Comparison of ENCODE assay signal across 11 cellular contexts in genomic region chr2:88614497-88615157, GRCh38. TPM values are rescaled to one million over a fixed set of nuclear protein-coding genes. Genes with fewer than 3 reads are reported as not detected.
DNase-seq lines count a peak whose midpoint lies in the region; ATAC-seq and TF ChIP-seq lines count a peak whose summit lies in the region.
"Had no signal": no experiment of that assay in that cellular context is flagged by ENCODE, and none has a peak within 500 bp of the region (broad histone marks: within the 10 kb centered on the region; RNA-seq: fewer than 3 reads in every experiment).

No MANE protein-coding gene starts in this region.

- peaks cover 17 to 76% (median 33%) of the 10 kb centered on the region in 11 experiments; a peak in 20 of 22 replicates for H3K36me3 ChIP-seq in BLaER1 treated with 17β-estradiol and CSF1 and Interleukin-3, amounts not matched to agents 10 nM and 100 nM
- H3K36me3 ChIP-seq in neural progenitor cell: no peaks in the 10 kb centered on the region
- no peaks in the 10 kb centered on the region for H3K36me3 ChIP-seq in mucosa of descending colon (ENCODE audit: low read depth)
- H3K36me3 ChIP-seq: ovary had no signal

- no peaks in the 10 kb centered on the region for H3F3A ChIP-seq in neural progenitor cell (ENCODE audit: low read depth)

- H3K9ac ChIP-seq in BLaER1 treated with 17β-estradiol and CSF1 and Interleukin-3, amounts not matched to agents 10 nM and 100 nM: no peak overlapping the region
- no peak overlapping the region for H3K9ac ChIP-seq in neural progenitor cell

- ATAC-seq in GM19043 (IDR thresholded peaks at IDR 0.05; ENCODE audit: low read depth, unreplicated experiment): peak; percentile 83
- peak; percentile 59 for ATAC-seq in HG02840 (IDR thresholded peaks at IDR 0.05; ENCODE audit: low FRiP score, unreplicated experiment)
- ATAC-seq in HG03571 (IDR thresholded peaks at IDR 0.05; ENCODE audit: unreplicated experiment): peak; percentile 76
- no peak for ATAC-seq in mucosa of descending colon
- ATAC-seq: activated CD4-positive, CD25-positive, alpha-beta regulatory T cell treated with anti-CD3 and anti-CD28 coated beads, Interleukin-2, amount 50 U/mL, for 24 hours had no signal

- H3K27me3 Mint-ChIP-seq in neural progenitor cell (ENCODE audit: insufficient read depth, low read depth): peaks cover 2% of the 10 kb centered on the region

- TF ChIP-seq CTCF in neural progenitor cell (IDR thresholded peaks at IDR 0.05): no peak
- TF ChIP-seq CTCF in mucosa of descending colon (IDR thresholded peaks at IDR 0.05): no peak

- no peak overlapping the region for H3K4me3 Mint-ChIP-seq in neural progenitor cell

- intact Hi-C loops in mucosa of descending colon (cut with DNase I, micrococcal nuclease): no loop called here

- H3K79me2 ChIP-seq in neural progenitor cell (ENCODE audit: low read depth): peaks cover 29% of the 10 kb centered on the region

- DNase-seq in neural progenitor cell (ENCODE audit: low spot score) (no peak), NCI-H1436 (lab: John Stamatoyannopoulos, UW) (no peak), mucosa of descending colon (no peak)
- DNase-seq in activated naive CD4-positive, alpha-beta T cell (lab: John Stamatoyannopoulos, UW): no peak
- DNase-seq: KBM-7, ovary had no signal

- peaks cover 10 to 84% (median 30%) of the 10 kb centered on the region in 10 experiments; a peak in 18 of 20 replicates for H3K4me1 ChIP-seq in BLaER1 treated with 17β-estradiol and CSF1 and Interleukin-3, amounts not matched to agents 10 nM and 100 nM
- H3K4me1 ChIP-seq in neural progenitor cell (peaks cover 7% of the 10 kb centered on the region), mucosa of descending colon (ENCODE audit: low read depth) (no peaks in the 10 kb centered on the region)

- no peak overlapping the region for H3K27ac Mint-ChIP-seq in neural progenitor cell

- peaks cover 0 to 28% (median 7%) of the 10 kb centered on the region in 11 experiments; a peak in 11 of 22 replicates for H4K20me1 ChIP-seq in BLaER1 treated with 17β-estradiol and CSF1 and Interleukin-3, amounts not matched to agents 10 nM and 100 nM
- H4K20me1 ChIP-seq in neural progenitor cell (ENCODE audit: low read depth): peaks cover 3% of the 10 kb centered on the region

- no peak overlapping the region for H3K4me3 ChIP-seq in BLaER1 treated with 17β-estradiol and CSF1 and Interleukin-3, amounts not matched to agents 10 nM and 100 nM
- H3K4me3 ChIP-seq in neural progenitor cell (no peak overlapping the region), mucosa of descending colon (no peak overlapping the region)
- H3K4me3 ChIP-seq: ovary had no signal

- peak overlapping the region in 2 of 11 experiments; percentile 3 to 39; a peak in 3 of 22 replicates for H3K27ac ChIP-seq in BLaER1 treated with 17β-estradiol and CSF1 and Interleukin-3, amounts not matched to agents 10 nM and 100 nM
- H3K27ac ChIP-seq in neural progenitor cell: no peak overlapping the region
- H3K27ac ChIP-seq: ovary had no signal

- H3K9me3 ChIP-seq in BLaER1 treated with 17β-estradiol and CSF1 and Interleukin-3, amounts not matched to agents 10 nM and 100 nM (replicated peaks in 1 of 11): peaks cover 0 to 7% (median 0%) of the 10 kb centered on the region in 11 experiments; a peak in 4 of 22 replicates
- H3K9me3 ChIP-seq in neural progenitor cell (ENCODE audit: low read depth) (no peaks in the 10 kb centered on the region), mucosa of descending colon (no peaks in the 10 kb centered on the region)
- H3K9me3 ChIP-seq: ovary had no signal

- no peaks in the 10 kb centered on the region for H3K4me1 Mint-ChIP-seq in neural progenitor cell

- no peaks in the 10 kb centered on the region for H3K27me3 ChIP-seq in BLaER1 treated with 17β-estradiol and CSF1 and Interleukin-3, amounts not matched to agents 10 nM and 100 nM
- H3K27me3 ChIP-seq in neural progenitor cell: no peaks in the 10 kb centered on the region
- H3K27me3 ChIP-seq: ovary had no signal

- H3K36me3 Mint-ChIP-seq in neural progenitor cell: no peaks in the 10 kb centered on the region

- peak overlapping the region; percentile 38 to 71 (median 54) for H3K4me2 ChIP-seq in BLaER1 treated with 17β-estradiol and CSF1 and Interleukin-3, amounts not matched to agents 10 nM and 100 nM
- no peak overlapping the region for H3K4me2 ChIP-seq in neural progenitor cell

- H3K9me3 Mint-ChIP-seq in neural progenitor cell: no peaks in the 10 kb centered on the region

- H2AFZ ChIP-seq in neural progenitor cell (replicated peaks): no peak overlapping the region

RNA-seq across cellular contexts. Expression of gene EIF2AK3, which starts 12.6 kb away (rescaled TPM):
- total RNA-seq in neural progenitor cell (ENCODE audit: low replicate concordance): 14.9 and 21.6 TPM in 2 replicates
- total RNA-seq in mucosa of descending colon: 10 to 100 TPM; 20.4 to 31.6 (median 30.4) TPM
